ENCODE assay signal across 8 cellular contexts in the genomic region with DNA sequence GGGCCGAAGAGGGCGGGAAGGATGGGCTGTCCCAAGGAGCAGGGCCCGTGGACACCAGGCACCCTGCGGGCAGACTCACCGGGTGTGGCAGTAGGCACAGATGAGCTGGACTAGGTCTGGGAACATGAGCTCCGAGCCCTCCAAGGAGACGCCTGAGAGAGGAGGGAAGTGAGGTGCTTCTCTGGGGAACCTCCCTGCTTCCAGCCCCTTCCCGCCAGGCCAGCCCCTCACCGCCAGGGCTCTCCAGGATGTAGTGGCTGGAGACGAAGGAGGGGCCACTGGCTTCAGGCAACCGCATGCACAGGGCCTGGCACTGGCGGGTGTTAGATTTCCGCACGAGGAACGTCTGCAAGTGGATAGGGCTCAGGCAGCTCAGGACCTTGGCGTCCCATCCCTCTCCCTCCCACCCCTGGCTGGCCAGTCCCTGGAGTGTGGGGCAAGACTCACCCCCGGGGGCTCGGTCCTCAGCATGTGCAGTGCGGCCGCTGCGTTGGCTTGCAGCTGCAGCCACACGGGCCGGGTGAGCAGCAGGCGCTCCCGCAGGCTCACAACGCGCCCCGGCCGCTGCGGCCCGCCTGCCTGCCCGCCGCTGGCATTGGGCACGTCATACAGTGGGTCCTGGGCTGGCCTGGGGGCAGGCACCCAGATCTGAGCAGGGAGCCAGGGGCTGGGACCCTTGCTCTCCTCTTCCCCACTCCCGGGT. TPM values are rescaled to one million over a fixed set of nuclear protein-coding genes. Genes with fewer than 3 reads are reported as not detected.
DNase-seq lines count a peak whose midpoint lies in the region; ATAC-seq and TF ChIP-seq lines count a peak whose summit lies in the region.

No MANE protein-coding gene starts in this region.

- peak overlapping the region; percentile 76 for H3K4me3 Mint-ChIP-seq in stimulated activated memory B cell treated with anti-CD40 and anti-IgM and Interleukin-4, amounts not matched to agents 10 μg/mL and 1 μg/mL and 100 μg/mL, for 72 hours

- H3K36me3 Mint-ChIP-seq in stimulated activated memory B cell treated with anti-CD40 and anti-IgM and Interleukin-4, amounts not matched to agents 10 μg/mL and 1 μg/mL and 100 μg/mL, for 72 hours, result peaks cover 30% of the 10 kb centered on the region

- peak overlapping the region; percentile 82 for H3K27ac Mint-ChIP-seq in stimulated activated memory B cell treated with anti-CD40 and anti-IgM and Interleukin-4, amounts not matched to agents 10 μg/mL and 1 μg/mL and 100 μg/mL, for 72 hours

- DNase-seq in CD1c-positive myeloid dendritic cell (ENCODE audit: extremely low spot score) (peak; percentile 48), Karpas-422 (no peak), brain pericyte (ENCODE audit: low read depth, low spot score) (peak; percentile 61), iris pigment epithelial cell (ENCODE audit: low read depth) (peak; percentile 71)
- DNase-seq in activated CD8-positive, alpha-beta memory T cell treated with anti-CD3 and anti-CD28 coated beads, Interleukin-2, amount 50 U/mL, for 48 hours, result no peak

- no peak overlapping the region for H3K4me3 ChIP-seq in Karpas-422 (ENCODE audit: low read length)

- no peaks in the 10 kb centered on the region for H3K27me3 ChIP-seq in Karpas-422 (ENCODE audit: low read length)

- peaks cover 40% of the 10 kb centered on the region for H3K4me1 Mint-ChIP-seq in stimulated activated memory B cell treated with anti-CD40 and anti-IgM and Interleukin-4, amounts not matched to agents 10 μg/mL and 1 μg/mL and 100 μg/mL, for 72 hours

- no peaks in the 10 kb centered on the region for H3K79me2 ChIP-seq in Karpas-422 (ENCODE audit: low read length)

- H3K27ac ChIP-seq in Karpas-422 (ENCODE audit: low read length), result no peak overlapping the region

- H4K20me1 ChIP-seq in Karpas-422 (ENCODE audit: insufficient read depth, low read depth, low read length), result no peaks in the 10 kb centered on the region

- no peaks in the 10 kb centered on the region for H3K9me3 Mint-ChIP-seq in stimulated activated memory B cell treated with anti-CD40 and anti-IgM and Interleukin-4, amounts not matched to agents 10 μg/mL and 1 μg/mL and 100 μg/mL, for 72 hours

- H3K36me3 ChIP-seq in Karpas-422 (ENCODE audit: insufficient read depth, low read length), result no peaks in the 10 kb centered on the region

- H3K4me1 ChIP-seq in Karpas-422 (ENCODE audit: low read length), result peaks cover 20% of the 10 kb centered on the region

- no peaks in the 10 kb centered on the region for H3K9me2 ChIP-seq in Karpas-422 (replicated peaks; ENCODE audit: insufficient read depth, low read length)

- ATAC-seq in stimulated activated memory B cell treated with anti-CD40 and anti-IgM and Interleukin-4, amounts not matched to agents 10 μg/mL and 1 μg/mL and 100 μg/mL, for 72 hours, result peak; percentile 3
- ATAC-seq in GM18505 (IDR thresholded peaks at IDR 0.05; ENCODE audit: unreplicated experiment), result no peak
- ATAC-seq in GM18858 (IDR thresholded peaks at IDR 0.05; ENCODE audit: unreplicated experiment), result no peak

- peak overlapping the region; percentile 20 for H3K4me2 ChIP-seq in Karpas-422 (ENCODE audit: low read depth, low read length, poor library complexity, severe bottlenecking)

- no peak overlapping the region for H2AFZ ChIP-seq in Karpas-422 (ENCODE audit: low read length)

- H3K9me3 ChIP-seq in Karpas-422 (ENCODE audit: low read length), result no peaks in the 10 kb centered on the region

- TF ChIP-seq POLR2A in GM18505 (IDR thresholded peaks at IDR 0.05; ENCODE audit: borderline replicate concordance, extremely low read depth, insufficient read depth, insufficient read length), result no peak

- H3K27me3 Mint-ChIP-seq in stimulated activated memory B cell treated with anti-CD40 and anti-IgM and Interleukin-4, amounts not matched to agents 10 μg/mL and 1 μg/mL and 100 μg/mL, for 72 hours, result peaks cover 9% of the 10 kb centered on the region

- H3K9ac ChIP-seq in Karpas-422 (ENCODE audit: low read length), result no peak overlapping the region

RNA-seq across cellular contexts. Expression of a gene that starts 0.6 kb away (rescaled TPM):
- total RNA-seq in Karpas-422 (2014; rRNA removed; shearing (Covaris generic); ENCODE audit: low replicate concordance), result 0.78 and 1.1 TPM in 2 replicates

RNA-seq across cellular contexts. Expression of a gene that starts 9.2 kb away (rescaled TPM):
- total RNA-seq in Karpas-422 (2014; rRNA removed; shearing (Covaris generic); ENCODE audit: low replicate concordance), result 32.0 and 57.1 TPM in 2 replicates

RNA-seq across cellular contexts. Expression of a gene that starts 11.7 kb away (rescaled TPM):
- 10.6 and 11.9 TPM in 2 replicates for total RNA-seq in Karpas-422 (2014; rRNA removed; shearing (Covaris generic); ENCODE audit: low replicate concordance)

RNA-seq across cellular contexts. Expression of a gene that starts 18.8 kb away (rescaled TPM):
- not detected in 2 replicates for total RNA-seq in Karpas-422 (2014; rRNA removed; shearing (Covaris generic); ENCODE audit: low replicate concordance)

RNA-seq across cellular contexts. Expression of a gene that starts 35.9 kb away (rescaled TPM):
- total RNA-seq in Karpas-422 (2014; rRNA removed; shearing (Covaris generic); ENCODE audit: low replicate concordance), result 0.15 and 0.90 TPM in 2 replicates

Comparison
In these comparisons a context has a peak if more than half of its experiments do, and no peak if none do; other contexts are left out.
1. DNase-seq: peak in CD1c-positive myeloid dendritic cell (single experiment), brain pericyte (single experiment) and iris pigment epithelial cell (single experiment); none in Karpas-422 (single experiment) and activated CD8-positive, alpha-beta memory T cell treated with anti-CD3 and anti-CD28 coated beads, Interleukin-2, amount 50 U/mL, for 48 hours (single experiment).